23 cellular contexts compared by ENCODE assay signal in the genomic region with DNA sequence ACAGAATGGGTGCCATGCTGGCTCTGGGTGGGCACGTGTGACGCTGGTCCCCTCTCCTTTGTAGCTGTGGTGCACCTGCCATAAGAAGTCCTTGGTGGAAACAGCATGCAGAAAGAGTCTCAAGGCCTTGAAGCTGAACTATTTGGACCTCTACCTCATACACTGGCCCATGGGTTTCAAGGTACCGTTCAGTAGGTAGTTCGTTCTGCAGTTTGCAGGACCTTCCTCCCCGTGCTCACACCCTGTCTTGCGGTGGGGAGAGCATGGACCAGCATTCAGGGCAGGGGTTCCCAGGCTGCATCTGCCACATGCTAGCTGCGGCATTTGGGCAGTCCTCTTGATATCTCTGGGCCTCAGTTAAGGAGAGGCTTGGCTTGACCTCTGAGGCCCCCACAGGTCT. TPM values are rescaled to one million over a fixed set of nuclear protein-coding genes. Genes with fewer than 3 reads are reported as not detected.
"Had no signal": no experiment of that assay in that cellular context is flagged by ENCODE, and none has a peak within 500 bp of the region (broad histone marks: within the 10 kb centered on the region; RNA-seq: fewer than 3 reads in every experiment).

No MANE protein-coding gene starts in this region.

- H3K27ac ChIP-seq: SJSA1, SK-N-MC had no signal

- H3K9me3 ChIP-seq: MG63, SJSA1 had no signal

- H3K36me3 ChIP-seq: MG63 had no signal

- H3K4me3 ChIP-seq: MG63, SJSA1, SK-N-MC had no signal

- ATAC-seq: HepG2 had no signal

- H3K4me1 ChIP-seq: SJSA1 had no signal

- DNase-seq: IMR-90, Karpas-422, KG1, MG63, NCI-H1092 treated with DMSO at 0.1 percent for 48 hours, NCI-H1436, NCI-H187, NCI-H2029, NCI-H2081 treated with DMSO at 0.1 percent for 48 hours, NCI-H2171, NCI-H226, NCI-H446, NCI-H510A, NCI-H524 treated with DMSO at 0.1 percent for 48 hours, NCI-H69, NCI-H774, Right ventricle myocardium superior, RPMI8226, SIG-M5 had no signal

- H3K27me3 ChIP-seq: MG63, SJSA1 had no signal

RNA-seq across cellular contexts. Expression of a gene that starts 7.3 kb away (rescaled TPM):
- total RNA-seq: HepG2, HT1080 had no signal
- polyA plus RNA-seq: HepG2 had no signal
